28 cellular contexts compared by ENCODE assay signal in the genomic region with DNA sequence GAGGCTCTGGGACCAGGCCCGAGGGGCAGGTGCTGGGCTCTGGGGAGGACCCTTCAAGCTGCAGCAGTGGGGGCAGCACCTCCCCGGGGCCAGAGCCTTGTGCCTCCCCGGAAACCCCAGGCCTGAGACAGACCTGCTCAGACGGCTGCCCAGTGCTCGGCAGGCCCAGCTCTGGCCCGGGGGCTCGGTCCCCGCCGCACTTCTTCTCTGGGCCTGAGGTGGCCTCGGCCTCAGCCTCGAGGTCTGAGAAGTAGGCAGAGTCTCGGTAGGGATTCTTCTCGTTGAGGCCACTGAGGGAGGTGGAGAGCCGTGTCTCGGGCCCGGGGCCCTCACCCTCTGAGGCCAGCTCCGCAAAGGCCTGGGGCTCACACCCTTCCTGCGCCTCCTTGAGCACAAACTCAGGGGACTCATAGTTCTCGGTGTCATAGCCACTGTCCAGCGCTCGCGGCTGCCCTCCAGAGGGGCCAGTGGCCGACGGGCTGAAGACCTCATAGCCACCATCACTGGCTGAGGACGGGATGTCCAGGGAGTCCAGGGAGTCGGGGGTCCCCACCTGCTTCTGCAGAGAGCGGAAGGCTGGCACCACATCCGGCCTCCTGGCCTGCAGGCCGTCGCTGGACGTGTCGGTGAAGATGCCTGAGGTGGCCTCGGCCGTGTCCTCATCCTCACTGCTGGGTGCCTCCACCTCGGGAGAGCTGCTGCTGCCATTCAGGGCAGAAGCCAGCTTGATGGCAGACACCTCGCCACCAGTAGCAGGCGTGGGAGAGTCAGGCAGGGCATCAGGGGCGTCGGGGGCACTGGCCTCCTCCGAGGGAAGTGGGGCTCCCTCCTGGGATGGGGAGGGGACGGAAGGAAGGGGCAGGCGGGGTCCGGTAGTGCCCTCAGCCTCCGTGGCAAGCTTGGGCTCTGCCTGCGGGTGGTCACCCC. TPM values are rescaled to one million over a fixed set of nuclear protein-coding genes. Genes with fewer than 3 reads are reported as not detected.
DNase-seq lines count a peak whose midpoint lies in the region; ATAC-seq and TF ChIP-seq lines count a peak whose summit lies in the region.
"Had no signal": no experiment of that assay in that cellular context is flagged by ENCODE, and none has a peak within 500 bp of the region (broad histone marks: within the 10 kb centered on the region; RNA-seq: fewer than 3 reads in every experiment).

No MANE protein-coding gene starts in this region.

- H3K27ac ChIP-seq in esophagus muscularis mucosa (replicated peaks in 1 of 4) (peak overlapping the region in 3 of 4 donors; percentile 64 to 72 (median 65)), temporal lobe (ENCODE audit: low read depth, low read length) (peak overlapping the region; percentile 30)
- H3K27ac ChIP-seq: Peyer's patch, psoas muscle, tibial artery had no signal

- DNase-seq in NCI-H2227 (lab: John Stamatoyannopoulos, UW; ENCODE audit: unreplicated experiment): peak; percentile 27
- no peak for DNase-seq in NCI-H2227 treated with DMSO at 0.1 percent for 48 hours (lab: John Stamatoyannopoulos, UW)
- no peak for DNase-seq in NT2/D1 (ENCODE audit: low read depth, low spot score)
- no peak for DNase-seq in esophagus muscularis mucosa (ENCODE audit: extremely low spot score)
- no peak for DNase-seq in ecto neural progenitor cell (ENCODE audit: low spot score)
- no peak for DNase-seq in stimulated activated CD4-positive, alpha-beta T cell treated with anti-CD3 and anti-CD28 coated beads, Interleukin-15, amount 100 ng/mL, for 24 hours
- DNase-seq in effector memory CD8-positive, alpha-beta T cell: no peak
- DNase-seq: activated CD4-positive, alpha-beta T cell treated with anti-CD3 and anti-CD28 coated beads, Interleukin-2, amount 10 ng/mL, durations not matched to agents 7 days and 5 days; activated naive CD8-positive, alpha-beta T cell treated with anti-CD3 and anti-CD28 coated beads for 36 hours; BE2C; cerebellar nuclear complex; effector CD4-positive, alpha-beta T cell; hippocampal formation; left ventricle myocardium superior; NCI-H1092; NCI-H2029 treated with DMSO at 0.1 percent for 48 hours; NCI-H446 treated with DMSO at 0.1 percent for 48 hours; Peyer's patch; psoas muscle; stimulated activated naive CD4-positive, alpha-beta T cell; T-helper 2 cell; tibial artery had no signal

- H3K4me1 Mint-ChIP-seq in effector memory CD8-positive, alpha-beta T cell (ENCODE audit: low read depth in 2 of 2): peaks cover 0 to 6% of the 10 kb centered on the region in 2 donors
- H3K4me1 Mint-ChIP-seq: activated CD4-positive, alpha-beta T cell treated with anti-CD3 and anti-CD28 coated beads, Interleukin-2, amount 10 ng/mL, durations not matched to agents 7 days and 5 days had no signal

- H3K9me3 ChIP-seq in NT2/D1 (ENCODE audit: insufficient read depth, low read length): no peaks in the 10 kb centered on the region
- no peaks in the 10 kb centered on the region for H3K9me3 ChIP-seq in esophagus muscularis mucosa
- H3K9me3 ChIP-seq: BE2C, psoas muscle, tibial artery had no signal

- H3K27me3 Mint-ChIP-seq in effector memory CD8-positive, alpha-beta T cell: peaks cover 0 to 6% of the 10 kb centered on the region in 2 donors
- H3K27me3 Mint-ChIP-seq: activated CD4-positive, alpha-beta T cell treated with anti-CD3 and anti-CD28 coated beads, Interleukin-2, amount 10 ng/mL, durations not matched to agents 7 days and 5 days; activated naive CD8-positive, alpha-beta T cell treated with anti-CD3 and anti-CD28 coated beads for 36 hours had no signal

- H3K4me3 Mint-ChIP-seq in effector memory CD8-positive, alpha-beta T cell: no peak overlapping the region
- H3K4me3 Mint-ChIP-seq: activated CD4-positive, alpha-beta T cell treated with anti-CD3 and anti-CD28 coated beads, Interleukin-2, amount 10 ng/mL, durations not matched to agents 7 days and 5 days; activated naive CD8-positive, alpha-beta T cell treated with anti-CD3 and anti-CD28 coated beads for 36 hours had no signal

- H3K4me1 ChIP-seq in NT2/D1 (ENCODE audit: insufficient read depth, insufficient read length) (peaks cover 39% of the 10 kb centered on the region), esophagus muscularis mucosa (peaks cover 10 to 43% (median 23%) of the 10 kb centered on the region in 4 donors)
- H3K4me1 ChIP-seq: psoas muscle had no signal

- H3K4me3 ChIP-seq in NT2/D1 (ENCODE audit: insufficient read length, low read depth) (no peak overlapping the region), esophagus muscularis mucosa (no peak overlapping the region)
- H3K4me3 ChIP-seq: Peyer's patch, psoas muscle, tibial artery had no signal

- peaks cover 11% of the 10 kb centered on the region for H3K36me3 Mint-ChIP-seq in effector memory CD8-positive, alpha-beta T cell (ENCODE audit: insufficient read depth)
- H3K36me3 Mint-ChIP-seq: activated naive CD8-positive, alpha-beta T cell treated with anti-CD3 and anti-CD28 coated beads for 36 hours had no signal

- H3K27me3 ChIP-seq in NT2/D1 (ENCODE audit: insufficient read depth, insufficient read length) (no peaks in the 10 kb centered on the region), esophagus muscularis mucosa (peaks cover 0 to 18% (median 0%) of the 10 kb centered on the region in 4 donors)
- H3K27me3 ChIP-seq: BE2C, Peyer's patch had no signal

- no peak overlapping the region for H3K27ac Mint-ChIP-seq in effector memory CD8-positive, alpha-beta T cell
- H3K27ac Mint-ChIP-seq: activated CD4-positive, alpha-beta T cell treated with anti-CD3 and anti-CD28 coated beads, Interleukin-2, amount 10 ng/mL, durations not matched to agents 7 days and 5 days; activated naive CD8-positive, alpha-beta T cell treated with anti-CD3 and anti-CD28 coated beads for 36 hours had no signal

- TF ChIP-seq POLR2A in esophagus muscularis mucosa (IDR thresholded peaks at IDR 0.05; ENCODE audit: low read depth): no peak

- intact Hi-C loops in esophagus muscularis mucosa (cut with DNase I): no loop called here

- 95% methylated on average over 12 of the region's 45 CpGs for WGBS in esophagus muscularis mucosa

- H3K9me3 Mint-ChIP-seq in effector memory CD8-positive, alpha-beta T cell: no peaks in the 10 kb centered on the region
- H3K9me3 Mint-ChIP-seq: activated CD4-positive, alpha-beta T cell treated with anti-CD3 and anti-CD28 coated beads, Interleukin-2, amount 10 ng/mL, durations not matched to agents 7 days and 5 days; activated naive CD8-positive, alpha-beta T cell treated with anti-CD3 and anti-CD28 coated beads for 36 hours had no signal

- H3K9ac ChIP-seq in NT2/D1 (ENCODE audit: insufficient read length, low read depth): peak overlapping the region; percentile 50

- TF ChIP-seq EP300 in esophagus muscularis mucosa (IDR thresholded peaks at IDR 0.05): no peak

- no peak for TF ChIP-seq CTCF in esophagus muscularis mucosa (IDR thresholded peaks at IDR 0.05)

- H3K36me3 ChIP-seq in NT2/D1 (ENCODE audit: insufficient read depth, insufficient read length, low read length) (peaks cover 11% of the 10 kb centered on the region), esophagus muscularis mucosa (peaks cover 0 to 38% (median 16%) of the 10 kb centered on the region in 4 donors)

- ATAC-seq in effector memory CD8-positive, alpha-beta T cell (replicated peaks): no peak
- ATAC-seq: esophagus mucosa, left ventricle myocardium superior had no signal

RNA-seq across cellular contexts. Expression of a gene that starts 44.3 kb away (rescaled TPM):
- total RNA-seq in esophagus muscularis mucosa (not detected), temporal lobe (not detected)
- total RNA-seq: A172; activated CD4-positive, alpha-beta T cell treated with anti-CD3 and anti-CD28 coated beads, Interleukin-2, amount 10 ng/mL, durations not matched to agents 7 days and 5 days; activated naive CD8-positive, alpha-beta T cell treated with anti-CD3 and anti-CD28 coated beads for 36 hours; esophagus mucosa; frontal cortex; HT-29; Peyer's patch; psoas muscle; SK-MEL-5 had no signal

RNA-seq across cellular contexts. Expression of a gene that starts 45.1 kb away (rescaled TPM):
- total RNA-seq in esophagus muscularis mucosa (10 to 100 TPM; 13.7 to 24.6 (median 16.0) TPM), temporal lobe (7.9 TPM)
